26 cellular contexts compared by ENCODE assay signal in the genomic region with DNA sequence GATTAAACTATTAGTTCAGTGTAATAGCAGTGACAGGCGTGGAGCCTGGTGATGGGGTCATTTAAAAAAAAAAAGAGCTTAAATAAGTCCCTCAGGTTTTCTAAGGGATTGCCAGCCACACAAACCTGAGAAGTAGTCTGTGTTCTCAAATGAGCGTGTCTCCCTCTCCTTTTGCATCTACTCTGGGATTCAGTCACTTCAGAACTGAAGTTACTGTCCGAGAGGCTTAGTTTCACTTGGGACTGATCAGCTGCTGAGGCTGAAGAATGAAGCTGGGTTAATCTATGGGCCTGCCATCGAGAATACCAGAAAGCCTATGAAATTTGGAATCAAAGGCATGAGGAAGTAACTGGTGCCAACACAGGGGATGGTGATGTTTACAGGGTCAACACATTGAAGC.
"Had no signal": no experiment of that assay in that cellular context is flagged by ENCODE, and none has a peak within 500 bp of the region (broad histone marks: within the 10 kb centered on the region; RNA-seq: fewer than 3 reads in every experiment).

No MANE protein-coding gene starts in this region.

- H3K36me3 ChIP-seq: breast epithelium, left lung, ovary, right lobe of liver, uterus had no signal

- DNase-seq: activated CD4-positive, alpha-beta memory T cell treated with anti-CD3 and anti-CD28 coated beads, Interleukin-2, amount 10 ng/mL, durations not matched to agents 7 days and 5 days; activated CD4-positive, alpha-beta T cell treated with anti-CD3 and anti-CD28 coated beads, Interleukin-2, amount 10 ng/mL, durations not matched to agents 24 days and 14 days; activated CD4-positive, CD25-positive, alpha-beta regulatory T cell treated with anti-CD3 and anti-CD28 coated beads, Interleukin-2, amount 50 U/mL, for 72 hours; activated CD8-positive, alpha-beta memory T cell treated with anti-CD3 and anti-CD28 coated beads, Interleukin-2, amount 50 U/mL, for 48 hours; activated gamma-delta T cell; activated naive CD4-positive, alpha-beta T cell treated with anti-CD3 and anti-CD28 coated beads, Interleukin-2, amount 10 ng/mL, durations not matched to agents 7 days and 5 days; activated naive CD8-positive, alpha-beta T cell treated with anti-CD3 and anti-CD28 coated beads, Interleukin-2, amount 10 ng/mL, durations not matched to agents 7 days and 5 days; activated T-cell treated with anti-CD3 and anti-CD28 coated beads, Interleukin-2, amount 50 U/mL, for 24 hours; central memory CD4-positive, alpha-beta T cell; endodermal cell; foreskin fibroblast; heart left ventricle; hypothalamus; left lung; mucosa of descending colon; ovary; right lobe of liver; stimulated activated CD4-positive, alpha-beta T cell treated with anti-CD3 and anti-CD28 coated beads, Interleukin-12 subunit alpha, Interleukin-12 subunit beta, amount 100 ng/mL, for 4 hours; stimulated activated CD4-positive, alpha-beta T cell treated with anti-CD3 and anti-CD28 coated beads, Interleukin-4, amount 100 ng/mL, for 1 hour; stimulated activated naive CD8-positive, alpha-beta T cell treated with anti-CD3 and anti-CD28 coated beads, Interleukin-15, Interleukin-2, amounts not matched to agents 100 U/mL and 50 U/mL, for 24 hours; testis; uterus had no signal

- H3K4me3 ChIP-seq: breast epithelium, heart left ventricle, left lung, lung, mucosa of descending colon, ovary, right lobe of liver, testis, uterus had no signal

- H3K27ac ChIP-seq: breast epithelium, heart left ventricle, left lung, ovary, right lobe of liver, testis, uterus had no signal

- ATAC-seq: esophagus mucosa, left lung, mucosa of descending colon, right lobe of liver had no signal

- H3K27me3 ChIP-seq: breast epithelium, heart left ventricle, left lung, ovary, right lobe of liver, testis, uterus had no signal

- H3K9me3 ChIP-seq: breast epithelium, heart left ventricle, left lung, mucosa of descending colon, ovary, right lobe of liver, testis, uterus had no signal

- H3K4me1 ChIP-seq: breast epithelium, left lung, right lobe of liver, testis, uterus had no signal

- FAIRE-seq: islet of Langerhans had no signal
